Comparison of ENCODE assay signal across 22 cellular contexts in the genomic region with DNA sequence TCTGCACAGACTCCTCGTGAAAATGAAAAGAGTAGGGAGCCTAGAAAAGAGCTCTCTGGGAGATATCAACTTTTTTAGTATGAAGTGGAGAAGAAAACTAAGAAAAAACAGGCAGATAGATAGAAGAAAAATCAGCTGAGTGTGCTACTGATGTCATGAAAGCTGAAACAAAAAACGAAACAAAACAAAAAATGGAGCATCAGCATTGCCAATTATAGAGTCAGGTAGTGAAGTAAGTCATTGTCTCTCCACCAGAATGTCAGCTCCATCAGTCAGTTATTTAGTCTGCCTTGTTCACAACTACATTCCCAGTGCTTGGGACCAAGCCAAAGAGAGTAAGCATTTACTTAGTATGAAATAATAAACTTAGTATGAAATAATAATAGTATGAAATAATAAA.
"Had no signal": no experiment of that assay in that cellular context is flagged by ENCODE, and none has a peak within 500 bp of the region (broad histone marks: within the 10 kb centered on the region; RNA-seq: fewer than 3 reads in every experiment).

No MANE protein-coding gene starts in this region.

- H3K4me1 Mint-ChIP-seq: activated CD4-positive, alpha-beta T cell treated with anti-CD3 and anti-CD28 coated beads for 36 hours; brain; stimulated activated naive B cell treated with anti-CD40 and anti-IgM and Interleukin-4, amounts not matched to agents 10 μg/mL and 1 μg/mL and 100 μg/mL, for 72 hours had no signal

- DNase-seq: activated CD4-positive, alpha-beta T cell treated with anti-CD3 and anti-CD28 coated beads for 36 hours; activated CD4-positive, alpha-beta T cell treated with anti-CD3 and anti-CD28 coated beads, Interleukin-2, amount 50 U/mL, for 4 hours; activated CD4-positive, CD25-positive, alpha-beta regulatory T cell; activated naive CD4-positive, alpha-beta T cell treated with Interleukin-2 at 50 U/mL for 16 hours; activated T-cell treated with anti-CD3 and anti-CD28 coated beads for 4 hours; activated T-cell treated with anti-CD3 and anti-CD28 coated beads, Interleukin-2, amount 50 U/mL, for 72 hours; adrenal gland; cortex of kidney; effector memory CD8-positive, alpha-beta T cell; erythroblast; gastrocnemius medialis; glutamatergic neuron; mesendoderm; mucosa of descending colon; stimulated activated CD4-positive, alpha-beta T cell treated with anti-CD3 and anti-CD28 coated beads, Interleukin-1b, Interleukin-23, amount 100 ng/mL, for 48 hours; stimulated activated naive B cell treated with anti-CD40 and anti-IgM and Interleukin-4, amounts not matched to agents 10 μg/mL and 1 μg/mL and 100 μg/mL, for 72 hours; tibial artery; upper lobe of right lung had no signal

- ATAC-seq: activated CD4-positive, alpha-beta T cell treated with anti-CD3 and anti-CD28 coated beads for 36 hours; activated T-cell treated with anti-CD3 and anti-CD28 coated beads, Interleukin-2, amount 50 U/mL, for 72 hours; effector memory CD8-positive, alpha-beta T cell; gastrocnemius medialis; left lung; mucosa of descending colon; natural killer cell treated with Interleukin-12 subunit alpha and Interleukin-12 subunit beta and Interleukin-15 and Interleukin-18, amount 100 ng/mL, for 72 hours; stimulated activated naive B cell treated with anti-CD40 and anti-IgM and Interleukin-4, amounts not matched to agents 10 μg/mL and 1 μg/mL and 100 μg/mL, for 72 hours; upper lobe of right lung had no signal

- H3K9me3 Mint-ChIP-seq: brain had no signal

- H3K27ac Mint-ChIP-seq: activated CD4-positive, alpha-beta T cell treated with anti-CD3 and anti-CD28 coated beads for 36 hours; activated naive CD8-positive, alpha-beta T cell; activated T-cell treated with anti-CD3 and anti-CD28 coated beads, Interleukin-2, amount 50 U/mL, for 72 hours; brain; effector memory CD8-positive, alpha-beta T cell; natural killer cell treated with Interleukin-12 subunit alpha and Interleukin-12 subunit beta and Interleukin-15 and Interleukin-18, amount 100 ng/mL, for 72 hours; stimulated activated naive B cell treated with anti-CD40 and anti-IgM and Interleukin-4, amounts not matched to agents 10 μg/mL and 1 μg/mL and 100 μg/mL, for 72 hours had no signal

- H3K4me3 Mint-ChIP-seq: activated CD4-positive, alpha-beta T cell treated with anti-CD3 and anti-CD28 coated beads for 36 hours; activated naive CD8-positive, alpha-beta T cell; activated T-cell treated with anti-CD3 and anti-CD28 coated beads, Interleukin-2, amount 50 U/mL, for 72 hours; brain; effector memory CD8-positive, alpha-beta T cell; natural killer cell treated with Interleukin-12 subunit alpha and Interleukin-12 subunit beta and Interleukin-15 and Interleukin-18, amount 100 ng/mL, for 72 hours; stimulated activated naive B cell treated with anti-CD40 and anti-IgM and Interleukin-4, amounts not matched to agents 10 μg/mL and 1 μg/mL and 100 μg/mL, for 72 hours had no signal

- H3K27me3 Mint-ChIP-seq: activated CD4-positive, alpha-beta T cell treated with anti-CD3 and anti-CD28 coated beads for 36 hours; activated naive CD8-positive, alpha-beta T cell; brain; effector memory CD8-positive, alpha-beta T cell; natural killer cell treated with Interleukin-12 subunit alpha and Interleukin-12 subunit beta and Interleukin-15 and Interleukin-18, amount 100 ng/mL, for 72 hours; stimulated activated naive B cell treated with anti-CD40 and anti-IgM and Interleukin-4, amounts not matched to agents 10 μg/mL and 1 μg/mL and 100 μg/mL, for 72 hours had no signal

- H3K36me3 Mint-ChIP-seq: activated naive CD8-positive, alpha-beta T cell; brain; stimulated activated naive B cell treated with anti-CD40 and anti-IgM and Interleukin-4, amounts not matched to agents 10 μg/mL and 1 μg/mL and 100 μg/mL, for 72 hours had no signal
